In genomic region chr6:30227763-30228487, GRCh38 we compare ENCODE assay signal across 14 cellular contexts. TPM values are rescaled to one million over a fixed set of nuclear protein-coding genes. Genes with fewer than 3 reads are reported as not detected.
DNase-seq lines count a peak whose midpoint lies in the region; ATAC-seq, FAIRE-seq and TF ChIP-seq lines count a peak whose summit lies in the region.
"Had no signal": no experiment of that assay in that cellular context is flagged by ENCODE, and none has a peak within 500 bp of the region (broad histone marks: within the 10 kb centered on the region; RNA-seq: fewer than 3 reads in every experiment).

No MANE protein-coding gene starts in this region.

- no peak for TF ChIP-seq RAD21 in H1 (IDR thresholded peaks at IDR 0.05 in 1 of 2, conservative IDR thresholded peaks at IDR 0.05 in 1 of 2; ENCODE audit: low read depth in 2 of 2, low read length in 2 of 2)

- H3K4me3 ChIP-seq in CD8-positive, alpha-beta memory T cell (ENCODE audit: low read length) = peak overlapping the region; percentile 0
- no peak overlapping the region for H3K4me3 ChIP-seq in H1 (ENCODE audit: extremely low read depth in 1 of 4, insufficient read depth in 2 of 4, low read depth in 3 of 4, low read length in 4 of 4)
- H3K4me3 ChIP-seq: body of pancreas, pancreas had no signal

- no peak overlapping the region for H3K27ac ChIP-seq in CD8-positive, alpha-beta memory T cell (ENCODE audit: low read depth, low read length)
- H3K27ac ChIP-seq in H1 (ENCODE audit: low read depth, low read length) = no peak overlapping the region
- H3K27ac ChIP-seq: body of pancreas, pancreas had no signal

- H3K4ac ChIP-seq in H1 (replicated peaks; ENCODE audit: insufficient read length, low read depth, low read length) = no peak overlapping the region

- peaks cover 16 to 19% (median 17%) of the 10 kb centered on the region in 3 donors for H3K4me1 Mint-ChIP-seq in CD8-positive, alpha-beta memory T cell
- peaks cover 6 to 13% (median 12%) of the 10 kb centered on the region in 3 donors for H3K4me1 Mint-ChIP-seq in T-cell

- TF ChIP-seq CTCF in H1 (IDR thresholded peaks at IDR 0.05; ENCODE audit: control extremely low read depth in 1 of 3, insufficient read depth in 1 of 3, low read depth in 1 of 3, low read length in 3 of 3) = no peak

- no peak overlapping the region for H3K14ac ChIP-seq in H1 (ENCODE audit: insufficient read length)

- H3K4me1 ChIP-seq in CD8-positive, alpha-beta memory T cell (ENCODE audit: insufficient read depth, low read length) = peaks cover 5% of the 10 kb centered on the region
- H3K4me1 ChIP-seq in H1 (replicated peaks in 1 of 4; ENCODE audit: control insufficient read depth in 3 of 4, insufficient read depth in 4 of 4, low read length in 3 of 4) = no peaks in the 10 kb centered on the region
- H3K4me1 ChIP-seq: body of pancreas, pancreas had no signal

- H2BK15ac ChIP-seq in H1 (ENCODE audit: low read length) = no peak overlapping the region

- no peak overlapping the region for H3K9ac ChIP-seq in H1 (replicated peaks in 1 of 4; ENCODE audit: extremely low read depth in 1 of 4, low read depth in 3 of 4, low read length in 3 of 4)

- peaks cover 7% of the 10 kb centered on the region for H3K9me3 ChIP-seq in CD8-positive, alpha-beta memory T cell (ENCODE audit: low read length)
- peaks cover 4 to 5% of the 10 kb centered on the region in 2 experiments; a peak in 1 of 4 replicates for H3K9me3 ChIP-seq in H1 (ENCODE audit: insufficient read depth in 2 of 2, low read depth in 1 of 2, low read length in 1 of 2)
- H3K9me3 ChIP-seq: body of pancreas, pancreas had no signal

- H3K23me2 ChIP-seq in H1 (ENCODE audit: low read depth, low read length) = no peaks in the 10 kb centered on the region

- no peak overlapping the region for H4K5ac ChIP-seq in H1 (ENCODE audit: insufficient read length, low read depth, low read length)

- H2AFZ ChIP-seq in H1 (ENCODE audit: low read length) = peak overlapping the region; percentile 54; the same call in 1 of the 2 replicates

- H4K91ac ChIP-seq in H1 (replicated peaks; ENCODE audit: insufficient read length, low read length) = no peak overlapping the region

- no peaks in the 10 kb centered on the region for H3K79me2 ChIP-seq in H1 (ENCODE audit: control insufficient read depth in 1 of 2, insufficient read depth in 2 of 2, low read length in 2 of 2)

- H3K27ac Mint-ChIP-seq in CD8-positive, alpha-beta memory T cell = peak overlapping the region; percentile 70 to 98 (median 83)
- peak overlapping the region; percentile 71 to 83 for H3K27ac Mint-ChIP-seq in T-cell

- peaks cover 1 to 2% of the 10 kb centered on the region in 2 donors for H3K27me3 Mint-ChIP-seq in CD8-positive, alpha-beta memory T cell
- H3K27me3 Mint-ChIP-seq in T-cell = peaks cover 0 to 16% of the 10 kb centered on the region in 2 donors

- peak overlapping the region; percentile 11 to 78 (median 62) for H3K4me3 Mint-ChIP-seq in CD8-positive, alpha-beta memory T cell
- peak overlapping the region; percentile 25 to 57 (median 33) for H3K4me3 Mint-ChIP-seq in T-cell

- ATAC-seq in T-cell (replicated peaks in 1 of 4) = peak in 3 of 4 experiments; percentile 33 to 78 (median 70)
- ATAC-seq: body of pancreas, pancreas had no signal

- peak; percentile 13 for DNase-seq in activated CD4-positive, alpha-beta T cell treated with anti-CD3 and anti-CD28 coated beads for 48 hours
- DNase-seq in activated CD4-positive, alpha-beta T cell treated with anti-CD3 and anti-CD28 coated beads, Interleukin-2, amount 50 U/mL, for 1 hour = no peak
- DNase-seq in CD8-positive, alpha-beta memory T cell = peak in 1 of 5 donors; percentile 19
- DNase-seq in T-cell = peak in 1 of 34 experiments; percentile 11
- DNase-seq in H1 (ENCODE audit: low read depth in 1 of 2, low spot score in 2 of 2) = no peak
- DNase-seq in CD1c-positive myeloid dendritic cell (ENCODE audit: extremely low spot score) = no peak
- DNase-seq in activated gamma-delta T cell (lab: John Stamatoyannopoulos, UW) = no peak
- no peak for DNase-seq in GF-D8 (lab: John Stamatoyannopoulos, UW)
- DNase-seq: body of pancreas, erythroblast, H7, Karpas-422, NCI-H2171 treated with DMSO at 0.1 percent for 48 hours, pancreas had no signal

- H3K9me3 Mint-ChIP-seq in CD8-positive, alpha-beta memory T cell = peaks cover 7 to 13% (median 11%) of the 10 kb centered on the region in 5 donors
- peaks cover 5 to 11% (median 5%) of the 10 kb centered on the region in 3 donors for H3K9me3 Mint-ChIP-seq in T-cell

- H2AK5ac ChIP-seq in H1 (ENCODE audit: low read depth, low read length) = no peak overlapping the region

- no peak overlapping the region for H3K56ac ChIP-seq in H1 (replicated peaks; ENCODE audit: insufficient read length, low read depth, low read length)

- POLR2A ChIA-PET in CD8-positive, alpha-beta memory T cell (lab: Charles Lee) = interaction anchor here (1.3 to 2.2 kb wide), 2 partner anchors 14 to 15 kb away, joined by 3 to 10 read pairs; partner anchors contain the start of gene TRIM26
- POLR2A ChIA-PET in T-cell (lab: Charles Lee) (interaction anchor here in 1 of 2 donors (0.6 to 1.1 kb wide), 2 partner anchors 10 to 387 kb away, joined by 3 to 5 read pairs; no protein-coding TSS in a partner anchor), H1 (lab: Charles Lee; ENCODE audit: partially characterized antibody) (interaction anchor here (1.1 to 1.6 kb wide), 3 partner anchors 9 to 68 kb away, joined by 3 to 4 read pairs (median 3); partner anchors contain the start of gene TRIM26)

- H2BK20ac ChIP-seq in H1 (ENCODE audit: low read length) = no peak overlapping the region

- H4K8ac ChIP-seq in H1 (ENCODE audit: extremely low read depth, insufficient read depth, low read length) = no peak overlapping the region

- H3K36me3 Mint-ChIP-seq in CD8-positive, alpha-beta memory T cell = peaks cover 0 to 10% (median 3%) of the 10 kb centered on the region in 3 donors
- H3K36me3 Mint-ChIP-seq in T-cell = peaks cover 5% of the 10 kb centered on the region

- no peak overlapping the region for H3K18ac ChIP-seq in H1 (ENCODE audit: extremely low read depth, low read length)

- no peaks in the 10 kb centered on the region for H3K27me3 ChIP-seq in CD8-positive, alpha-beta memory T cell (ENCODE audit: insufficient read depth, low read length, poor library complexity, severe bottlenecking)
- H3K27me3 ChIP-seq in H1 (replicated peaks in 1 of 4; ENCODE audit: control insufficient read depth in 3 of 4, extremely low read depth in 1 of 4, insufficient read depth in 3 of 4, low read length in 3 of 4) = no peaks in the 10 kb centered on the region
- H3K27me3 ChIP-seq: body of pancreas, pancreas had no signal

- H2BK5ac ChIP-seq in H1 (ENCODE audit: low read depth, low read length) = no peak overlapping the region

- no peak overlapping the region for H3K23ac ChIP-seq in H1 (ENCODE audit: insufficient read length)

- H2BK12ac ChIP-seq in H1 (ENCODE audit: low read depth, low read length) = no peak overlapping the region

- H4K20me1 ChIP-seq in H1 (replicated peaks in 1 of 2; ENCODE audit: control insufficient read depth in 1 of 2, insufficient read depth in 2 of 2, low read length in 2 of 2) = no peaks in the 10 kb centered on the region

- TF ChIP-seq EP300 in H1 (IDR thresholded peaks at IDR 0.05; ENCODE audit: borderline replicate concordance in 1 of 2, low read depth in 2 of 2, low read length in 2 of 2) = no peak

- TF ChIP-seq POLR2A in H1 (IDR thresholded peaks at IDR 0.05; ENCODE audit: control extremely low read depth in 1 of 2, low read depth in 2 of 2, low read length in 2 of 2) = no peak

- no peaks in the 10 kb centered on the region for H3K79me1 ChIP-seq in H1 (ENCODE audit: low read depth, low read length)

- 85% methylated on average over 6 of the region's 6 CpGs; no CpG with 5 or more reads in 1 of the 2 experiments for WGBS in H1 (ENCODE audit: extremely low coverage in 1 of 2, insufficient coverage in 1 of 2, insufficient read length in 1 of 2, insufficient replicate concordance in 2 of 2, low coverage in 1 of 2, low lambda C conversion rate in 2 of 2, missing lambda C conversion rate in 1 of 2), 2 experiments

- H3K4me2 ChIP-seq in H1 (ENCODE audit: insufficient read depth in 1 of 2, low read depth in 2 of 2, low read length in 2 of 2) = no peak overlapping the region

- H2BK120ac ChIP-seq in H1 (replicated peaks; ENCODE audit: low read depth, low read length) = no peak overlapping the region

- no peaks in the 10 kb centered on the region for H3K36me3 ChIP-seq in CD8-positive, alpha-beta memory T cell (ENCODE audit: insufficient read depth, low read length)
- no peaks in the 10 kb centered on the region for H3K36me3 ChIP-seq in H1 (ENCODE audit: control insufficient read depth in 2 of 4, insufficient read depth in 4 of 4, low read length in 3 of 4)
- H3K36me3 ChIP-seq: pancreas had no signal

- no peak for FAIRE-seq in H1 (lab: Jason Lieb, UNC)
- FAIRE-seq: pancreas had no signal

- CTCF ChIA-PET in CD8-positive, alpha-beta memory T cell (lab: Charles Lee) = interaction anchor here (1.4 to 1.7 kb wide), 6 partner anchors 9 to 225 kb away, joined by 3 to 13 read pairs (median 6); partner anchors contain the start of gene TRIM26
- CTCF ChIA-PET in T-cell (lab: Charles Lee) = interaction anchor here in 1 of 2 donors (0.9 to 1.6 kb wide), 4 partner anchors 9 to 11 kb away, joined by 3 to 4 read pairs (median 3); no protein-coding TSS in a partner anchor
- CTCF ChIA-PET in H1 (lab: Charles Lee; ENCODE audit: partially characterized antibody) = interaction anchor here (0.9 to 2.5 kb wide), 6 partner anchors 9 to 169 kb away, joined by 4 to 13 read pairs (median 5); partner anchors contain the start of gene TRIM26

TF ChIP-seq in H1, 55 proteins besides CTCF, POLR2A, EP300 and RAD21 (continues in another document):
- TF ChIP-seq PHF8 (conservative IDR thresholded peaks at IDR 0.05; ENCODE audit: low read depth, low read length) (no peak), SUZ12 (IDR thresholded peaks at IDR 0.05; ENCODE audit: low read length) (no peak), E2F6 (IDR thresholded peaks at IDR 0.05) (no peak)

RNA-seq across cellular contexts. Expression of gene TRIM26, which starts 14.7 kb away (rescaled TPM):
- total RNA-seq in CD8-positive, alpha-beta memory T cell = 100 to 1,000 TPM in 1 of 2 experiments, 10 to 100 TPM in 1; 94.6 to 102 TPM
- 52.9 TPM for polyA plus RNA-seq in CD8-positive, alpha-beta memory T cell
- total RNA-seq in T-cell = 10 to 100 TPM; 46.4 to 57.4 (median 54.1) TPM
- total RNA-seq in H1 (2021; fragmentation: NEBNext Ultra II Directional; extraction: Animal tissue kit (Norgen Biotek cat#: 25700)) = 30.7 and 32.3 TPM in 2 replicates
- 21.5 and 25.8 TPM in 2 replicates for polyA plus RNA-seq in H1 (2011; rRNA removed)
- 29.3 TPM for polyA plus RNA-seq in H1 (2011; cell fraction: cytosol; rRNA removed)
- 29.9 TPM for polyA plus RNA-seq in H1 (2011; cell fraction: nucleus; rRNA removed)
- polyA plus RNA-seq in H1 (2012, experiment 1 of 2) = 28.2 to 41.8 TPM (median 29.9 TPM) in 4 replicates
- 33.4 TPM for polyA plus RNA-seq in H1 (2012, experiment 2 of 2)
- polyA plus RNA-seq in H1 (2013, experiment 1 of 2) = 17.5 TPM
- 16.8 TPM for polyA plus RNA-seq in H1 (2013, experiment 2 of 2)
- 27.4 and 33.6 TPM in 2 replicates for polyA minus RNA-seq in H1 (2011; rRNA and poly(A)+ RNA removed)
- 14.1 TPM for polyA minus RNA-seq in H1 (2011; cell fraction: cytosol; rRNA and poly(A)+ RNA removed)
- polyA minus RNA-seq in H1 (2011; cell fraction: nucleus; rRNA and poly(A)+ RNA removed) = 21.9 TPM
